In the genomic region with DNA sequence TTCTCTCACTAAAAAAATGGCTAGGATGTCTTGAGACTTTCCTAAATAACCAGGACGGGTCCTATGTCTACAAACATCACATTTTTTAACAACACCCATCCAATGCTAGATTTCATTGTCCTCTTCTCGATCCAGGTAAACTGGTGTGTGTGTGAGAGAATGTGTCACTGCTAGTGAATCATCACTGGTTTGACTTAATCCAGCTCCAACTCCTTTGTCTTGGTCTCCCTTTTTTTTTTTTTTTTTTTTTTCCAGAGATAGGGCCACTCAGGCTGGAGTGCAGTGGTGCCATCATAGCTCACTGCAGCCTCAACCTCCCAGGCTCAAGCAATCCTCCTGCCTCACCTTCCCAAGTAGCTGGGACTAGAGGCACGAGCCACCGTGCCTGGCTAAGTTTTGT, we compare ENCODE assay signal across 11 cellular contexts. TPM values are rescaled to one million over a fixed set of nuclear protein-coding genes. Genes with fewer than 3 reads are reported as not detected.
DNase-seq lines count a peak whose midpoint lies in the region; ATAC-seq and TF ChIP-seq lines count a peak whose summit lies in the region.
"Had no signal": no experiment of that assay in that cellular context is flagged by ENCODE, and none has a peak within 500 bp of the region (broad histone marks: within the 10 kb centered on the region; RNA-seq: fewer than 3 reads in every experiment).

No MANE protein-coding gene starts in this region.

- H2AK5ac ChIP-seq in mesenchymal stem cell (ENCODE audit: low read length, severe bottlenecking): no peak overlapping the region

- no peak overlapping the region for H2BK15ac ChIP-seq in mesenchymal stem cell (ENCODE audit: low read depth, poor library complexity, severe bottlenecking)

- no peak overlapping the region for H2BK5ac ChIP-seq in mesenchymal stem cell (ENCODE audit: low read depth, low read length, poor library complexity, severe bottlenecking)

- H3K18ac ChIP-seq in mesenchymal stem cell (ENCODE audit: low read depth in 1 of 2, low read length in 2 of 2): no peak overlapping the region

- H3K4me3 Mint-ChIP-seq in HFFc6 (peak overlapping the region; percentile 73), brain (peak overlapping the region; percentile 69 to 86 (median 82))

- no peak for TF ChIP-seq POLR2A in lower leg skin (IDR thresholded peaks at IDR 0.05)

- peak overlapping the region; percentile 80 for H3K27ac Mint-ChIP-seq in HFFc6
- peak overlapping the region; percentile 35 to 95 (median 72) for H3K27ac Mint-ChIP-seq in brain

- WGBS in mesenchymal stem cell: no CpG with 5 or more reads among the region's 4 CpGs
- WGBS in lower leg skin, 2 donors: 61 to 63% methylated on average over 4 of the region's 4 CpGs

- H3K14ac ChIP-seq in mesenchymal stem cell (ENCODE audit: low read length in 2 of 2): no peak overlapping the region

- H3K4me2 ChIP-seq in BLaER1 treated with 17β-estradiol and CSF1 and Interleukin-3, amounts not matched to agents 10 nM and 100 nM: peak overlapping the region in 7 of 11 experiments; percentile 82 to 100 (median 91); a peak in 7 of 22 replicates
- H3K4me2 ChIP-seq in mesenchymal stem cell (ENCODE audit: low read length, poor library complexity, severe bottlenecking): no peak overlapping the region

- ATAC-seq in HG02678 (IDR thresholded peaks at IDR 0.05; ENCODE audit: unreplicated experiment): no peak

- peaks cover 53 to 74% (median 64%) of the 10 kb centered on the region in 10 experiments for H3K4me1 ChIP-seq in BLaER1 treated with 17β-estradiol and CSF1 and Interleukin-3, amounts not matched to agents 10 nM and 100 nM
- H3K4me1 ChIP-seq in mesenchymal stem cell (ENCODE audit: control insufficient read depth, insufficient read depth, low read depth, low read length) (peaks cover 47% of the 10 kb centered on the region), colonic mucosa (peaks cover 35% of the 10 kb centered on the region)

- no peak overlapping the region for H3K23ac ChIP-seq in mesenchymal stem cell (ENCODE audit: low read length in 2 of 2)

- peaks cover 60 to 65% (median 64%) of the 10 kb centered on the region in 11 experiments for H3K27me3 ChIP-seq in BLaER1 treated with 17β-estradiol and CSF1 and Interleukin-3, amounts not matched to agents 10 nM and 100 nM
- H3K27me3 ChIP-seq in mesenchymal stem cell (ENCODE audit: control insufficient read depth in 1 of 2, insufficient read depth in 1 of 2, low read length in 2 of 2) (peaks cover 8 to 31% of the 10 kb centered on the region in 2 experiments), colonic mucosa (peaks cover 19% of the 10 kb centered on the region)

- H3K27ac ChIP-seq in BLaER1 treated with 17β-estradiol and CSF1 and Interleukin-3, amounts not matched to agents 10 nM and 100 nM: no peak overlapping the region
- no peak overlapping the region for H3K27ac ChIP-seq in mesenchymal stem cell (ENCODE audit: low read length, poor library complexity, severe bottlenecking)
- no peak overlapping the region for H3K27ac ChIP-seq in colonic mucosa

- H3K9me3 Mint-ChIP-seq in HFFc6: no peaks in the 10 kb centered on the region
- H3K9me3 Mint-ChIP-seq in brain: peaks cover 0 to 5% (median 3%) of the 10 kb centered on the region in 5 experiments

- no peak overlapping the region for H4K8ac ChIP-seq in mesenchymal stem cell (ENCODE audit: low read length)

- H4K20me1 ChIP-seq in BLaER1 treated with 17β-estradiol and CSF1 and Interleukin-3, amounts not matched to agents 10 nM and 100 nM: peaks cover 9 to 54% (median 27%) of the 10 kb centered on the region in 11 experiments; a peak in 20 of 22 replicates

- peaks cover 19 to 27% (median 24%) of the 10 kb centered on the region in 11 experiments for H3K36me3 ChIP-seq in BLaER1 treated with 17β-estradiol and CSF1 and Interleukin-3, amounts not matched to agents 10 nM and 100 nM
- H3K36me3 ChIP-seq in mesenchymal stem cell (ENCODE audit: control insufficient read depth in 1 of 2, insufficient read depth in 2 of 2, low read depth in 1 of 2, low read length in 2 of 2) (peaks cover 23 to 26% of the 10 kb centered on the region in 2 experiments), colonic mucosa (peaks cover 7% of the 10 kb centered on the region)

- intact Hi-C loops in lower leg skin (cut with DNase I; ENCODE audit: low total_unique reads): no loop called here
- intact Hi-C loops in colonic mucosa (cut with DNase I): loop anchor here (5.0 kb wide), 1 partner anchor 171 kb away; no protein-coding TSS in a partner anchor

- no peak overlapping the region for H2AFZ ChIP-seq in mesenchymal stem cell (ENCODE audit: low read depth, low read length)

- no peak overlapping the region for H3K4ac ChIP-seq in mesenchymal stem cell (ENCODE audit: low read depth in 1 of 2, low read length in 2 of 2)

- TF ChIP-seq CTCF in HFFc6 (IDR thresholded peaks at IDR 0.05) (no peak), brain (conservative IDR thresholded peaks at IDR 0.05) (no peak), lower leg skin (IDR thresholded peaks at IDR 0.05) (no peak), colonic mucosa (IDR thresholded peaks at IDR 0.05) (no peak)

- H3K79me1 ChIP-seq in mesenchymal stem cell (replicated peaks; ENCODE audit: low read length, poor library complexity, severe bottlenecking): peaks cover 2% of the 10 kb centered on the region

- no peak overlapping the region; a peak in 1 of 22 replicates for H3K9ac ChIP-seq in BLaER1 treated with 17β-estradiol and CSF1 and Interleukin-3, amounts not matched to agents 10 nM and 100 nM
- H3K9ac ChIP-seq in mesenchymal stem cell (ENCODE audit: low read length) (no peak overlapping the region), colonic mucosa (ENCODE audit: low read depth in 2 of 2, low read length in 2 of 2) (no peak overlapping the region)

- H2BK120ac ChIP-seq in mesenchymal stem cell (ENCODE audit: low read depth, low read length): peak overlapping the region; percentile 22

- H3K4me1 Mint-ChIP-seq in HFFc6 (ENCODE audit: low read depth) (peaks cover 40% of the 10 kb centered on the region), brain (peaks cover 56% of the 10 kb centered on the region)

- H3K9me3 ChIP-seq in BLaER1 treated with 17β-estradiol and CSF1 and Interleukin-3, amounts not matched to agents 10 nM and 100 nM (replicated peaks in 1 of 11): no peaks in the 10 kb centered on the region
- H3K9me3 ChIP-seq in mesenchymal stem cell (ENCODE audit: control insufficient read depth, low read length) (no peaks in the 10 kb centered on the region), colonic mucosa (no peaks in the 10 kb centered on the region)

- H3K36me3 Mint-ChIP-seq in HFFc6 (ENCODE audit: low read depth) (peaks cover 21% of the 10 kb centered on the region), brain (peaks cover 22% of the 10 kb centered on the region)

- no peak overlapping the region for H2BK12ac ChIP-seq in mesenchymal stem cell (ENCODE audit: low read length in 2 of 2)

- H3K4me3 ChIP-seq in BLaER1 treated with 17β-estradiol and CSF1 and Interleukin-3, amounts not matched to agents 10 nM and 100 nM: no peak overlapping the region
- H3K4me3 ChIP-seq in mesenchymal stem cell (ENCODE audit: insufficient read depth in 1 of 2, low read depth in 1 of 2, low read length in 2 of 2) (no peak overlapping the region), lower leg skin (ENCODE audit: low read depth, poor library complexity, severe bottlenecking) (no peak overlapping the region), colonic mucosa (no peak overlapping the region)
- H3K4me3 ChIP-seq: lung had no signal

- no peak overlapping the region for H4K91ac ChIP-seq in mesenchymal stem cell (ENCODE audit: low read length)

- DNase-seq in HFFc6 (no peak), mesenchymal stem cell (peak; percentile 21), lower leg skin (ENCODE audit: low spot score in 2 of 2) (no peak), colonic mucosa (no peak), COR-L47 (lab: John Stamatoyannopoulos, UW) (no peak)
- DNase-seq: effector CD8-positive, alpha-beta T cell; GF-D8 had no signal

- H3K27me3 Mint-ChIP-seq in HFFc6 (ENCODE audit: insufficient read depth): peaks cover 10% of the 10 kb centered on the region
- peaks cover 27% of the 10 kb centered on the region for H3K27me3 Mint-ChIP-seq in brain

RNA-seq across cellular contexts. Expression of a gene that starts 2.0 kb away (rescaled TPM):
- 1 to 10 TPM; 3.2 to 3.6 (median 3.5) TPM for total RNA-seq in HFFc6 (2021; fragmentation: NEBNext Ultra II Directional; extraction: Animal tissue kit (Norgen Biotek cat#: 25700))
- polyA plus RNA-seq in brain (ENCODE audit: insufficient read depth, low read depth, low replicate concordance): 1.1 TPM
- 1.4 TPM for polyA plus RNA-seq in mesenchymal stem cell (2013, experiment 1 of 2)
- polyA plus RNA-seq in mesenchymal stem cell (2013, experiment 2 of 2): 1.4 TPM
- total RNA-seq in lower leg skin (1 to 10 TPM; 3.9 to 6.1 (median 5.2) TPM), colonic mucosa (1 to 10 TPM; 2.1 to 4.4 TPM)

RNA-seq across cellular contexts. Expression of a gene that starts 4.1 kb away (rescaled TPM):
- total RNA-seq in HFFc6 (2021; fragmentation: NEBNext Ultra II Directional; extraction: Animal tissue kit (Norgen Biotek cat#: 25700)): under 1 TPM in 1 of 6 experiments, not detected in 5; 0.31 TPM
- polyA plus RNA-seq in brain (ENCODE audit: insufficient read depth, low read depth, low replicate concordance): 9.3 TPM
- 0.84 TPM for polyA plus RNA-seq in mesenchymal stem cell (2013, experiment 1 of 2)
- polyA plus RNA-seq in mesenchymal stem cell (2013, experiment 2 of 2): 0.96 TPM
- 1 to 10 TPM in 2 of 4 donors, under 1 TPM in 1, not detected in 1; 0.88 to 2.7 (median 1.1) TPM for total RNA-seq in lower leg skin
- 10 to 100 TPM in 1 of 2 donors, 1 to 10 TPM in 1; 5.3 to 11.7 TPM for total RNA-seq in colonic mucosa

RNA-seq across cellular contexts. Expression of a gene that starts 16.7 kb away (rescaled TPM):
- 100 to 1,000 TPM; 111 to 154 (median 133) TPM for total RNA-seq in HFFc6 (2021; fragmentation: NEBNext Ultra II Directional; extraction: Animal tissue kit (Norgen Biotek cat#: 25700))
- 68.3 TPM for polyA plus RNA-seq in brain (ENCODE audit: insufficient read depth, low read depth, low replicate concordance)
- polyA plus RNA-seq in mesenchymal stem cell (2013, experiment 1 of 2): 66.1 TPM
- 61.3 TPM for polyA plus RNA-seq in mesenchymal stem cell (2013, experiment 2 of 2)
- total RNA-seq in lower leg skin (100 to 1,000 TPM in 2 of 4 donors, 10 to 100 TPM in 2; 73.3 to 129 (median 107) TPM), colonic mucosa (100 to 1,000 TPM; 114 to 204 TPM)

RNA-seq across cellular contexts. Expression of a gene that starts 24.4 kb away (rescaled TPM):
- total RNA-seq in HFFc6 (2021; fragmentation: NEBNext Ultra II Directional; extraction: Animal tissue kit (Norgen Biotek cat#: 25700)): 100 to 1,000 TPM; 125 to 148 (median 140) TPM
- 26.8 TPM for polyA plus RNA-seq in brain (ENCODE audit: insufficient read depth, low read depth, low replicate concordance)
- 61.5 TPM for polyA plus RNA-seq in mesenchymal stem cell (2013, experiment 1 of 2)
- 61.7 TPM for polyA plus RNA-seq in mesenchymal stem cell (2013, experiment 2 of 2)
- total RNA-seq in lower leg skin (10 to 100 TPM; 71.8 to 88.7 (median 81.0) TPM), colonic mucosa (10 to 100 TPM; 34.8 to 40.2 TPM)

RNA-seq across cellular contexts. Expression of a gene that starts 39.0 kb away (rescaled TPM):
- total RNA-seq in HFFc6 (2021; fragmentation: NEBNext Ultra II Directional; extraction: Animal tissue kit (Norgen Biotek cat#: 25700)): 10 to 100 TPM; 19.3 to 26.2 (median 21.7) TPM
- polyA plus RNA-seq in brain (ENCODE audit: insufficient read depth, low read depth, low replicate concordance): 15.7 TPM
- 17.9 TPM for polyA plus RNA-seq in mesenchymal stem cell (2013, experiment 1 of 2)
- 18.1 TPM for polyA plus RNA-seq in mesenchymal stem cell (2013, experiment 2 of 2)
- 10 to 100 TPM; 14.0 to 32.9 (median 21.8) TPM for total RNA-seq in lower leg skin
- total RNA-seq in colonic mucosa: 10 to 100 TPM; 24.1 to 35.9 TPM
